In genomic region chr18:47403949-47404348, GRCh38 we compare ENCODE assay signal across 33 cellular contexts.
"Had no signal": no experiment of that assay in that cellular context is flagged by ENCODE, and none has a peak within 500 bp of the region (broad histone marks: within the 10 kb centered on the region; RNA-seq: fewer than 3 reads in every experiment).

No MANE protein-coding gene starts in this region.

- DNase-seq: Karpas-422, Kasumi-1, MG63, MM.1S, MV-4-11, NCI-H1048, NCI-H1092, NCI-H1092 treated with DMSO at 0.1 percent for 48 hours, NCI-H1105, NCI-H1105 treated with DMSO at 0.1 percent for 48 hours, NCI-H1417, NCI-H1417 treated with DMSO at 0.1 percent for 48 hours, NCI-H1436, NCI-H1436 treated with DMSO at 0.1 percent for 48 hours, NCI-H1694, NCI-H1694 treated with DMSO at 0.1 percent for 48 hours, NCI-H187, NCI-H187 treated with DMSO at 0.1 percent for 48 hours, NCI-H1930, NCI-H2029, NCI-H2029 treated with DMSO at 0.1 percent for 48 hours, NCI-H2081, NCI-H2081 treated with DMSO at 0.1 percent for 48 hours, NCI-H2107, NCI-H2227 treated with DMSO at 0.1 percent for 48 hours, NCI-H226, NCI-H345, NCI-H446, NCI-H446 treated with DMSO at 0.1 percent for 48 hours, NCI-H510A, NCI-H510A treated with DMSO at 0.1 percent for 48 hours, NCI-H524, NCI-H524 treated with DMSO at 0.1 percent for 48 hours had no signal

- H3K4me3 ChIP-seq: MG63 had no signal

- H3K9me3 ChIP-seq: MG63 had no signal

- H3K36me3 ChIP-seq: MG63 had no signal

- H3K27me3 ChIP-seq: MG63 had no signal
